8 cellular contexts compared by ENCODE assay signal in the genomic region with DNA sequence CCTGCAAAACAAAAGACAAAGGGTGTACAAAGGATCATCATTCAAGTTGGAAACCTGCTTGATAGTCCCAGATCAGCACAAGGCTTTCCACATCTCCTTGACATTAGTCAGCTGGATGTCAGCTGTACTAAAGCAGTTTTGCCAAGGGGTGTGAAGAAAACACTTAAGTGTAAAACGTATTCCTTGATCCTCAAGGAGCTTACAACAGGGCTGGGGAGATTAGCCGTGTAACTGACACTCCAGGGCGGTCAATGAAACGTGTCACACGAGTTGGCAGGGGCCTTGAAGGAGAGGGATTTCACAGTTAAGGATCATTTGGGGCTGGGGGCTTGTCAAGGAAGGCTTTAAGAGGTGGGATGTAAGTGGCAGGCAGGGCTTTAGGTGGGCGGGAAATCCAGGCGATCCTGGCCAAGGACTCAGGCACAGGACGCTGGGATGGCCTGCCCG. TPM values are rescaled to one million over a fixed set of nuclear protein-coding genes. Genes with fewer than 3 reads are reported as not detected.
DNase-seq lines count a peak whose midpoint lies in the region; TF ChIP-seq lines count a peak whose summit lies in the region.

No MANE protein-coding gene starts in this region.

- no peaks in the 10 kb centered on the region for H4K20me1 ChIP-seq in OCI-LY7 (ENCODE audit: insufficient read depth, low read length)

- H3K4me2 ChIP-seq in OCI-LY7 (ENCODE audit: low read length): no peak overlapping the region; the same call in 1 of the 2 replicates

- H2AFZ ChIP-seq in OCI-LY7 (ENCODE audit: low read length): no peak overlapping the region

- BruUV-seq in Caco-2 (replicated peaks; lab: Mats Ljungman, UMichigan) (no TSS peak), OCI-LY7 (replicated peaks; lab: Mats Ljungman, UMichigan) (no TSS peak)

- no peaks in the 10 kb centered on the region for H3K79me2 ChIP-seq in OCI-LY7 (ENCODE audit: insufficient read depth, low read depth, low read length)

- no peaks in the 10 kb centered on the region for H3K27me3 Mint-ChIP-seq in Caco-2 (ENCODE audit: insufficient read depth, unreplicated experiment)

- H3K9me2 ChIP-seq in OCI-LY7 (ENCODE audit: insufficient read depth, low read length): no peaks in the 10 kb centered on the region

- H3K9me3 ChIP-seq in Caco-2: no peaks in the 10 kb centered on the region
- H3K9me3 ChIP-seq in ectodermal cell (ENCODE audit: control insufficient read depth, low read length): no peaks in the 10 kb centered on the region
- no peaks in the 10 kb centered on the region for H3K9me3 ChIP-seq in mucosa of stomach (ENCODE audit: control insufficient read depth, low read length)
- no peaks in the 10 kb centered on the region for H3K9me3 ChIP-seq in OCI-LY7 (ENCODE audit: low read length)

- H3K9me3 Mint-ChIP-seq in Caco-2 (ENCODE audit: unreplicated experiment): no peaks in the 10 kb centered on the region

- peak overlapping the region; percentile 83 for H3K27ac Mint-ChIP-seq in Caco-2 (ENCODE audit: unreplicated experiment)

- H3K4me1 ChIP-seq in Caco-2 (no peaks in the 10 kb centered on the region), ectodermal cell (ENCODE audit: control insufficient read depth, insufficient read depth, low read length) (no peaks in the 10 kb centered on the region), mucosa of stomach (ENCODE audit: control insufficient read depth, insufficient read depth, low read length) (no peaks in the 10 kb centered on the region), OCI-LY7 (ENCODE audit: insufficient read depth, low read length, poor library complexity, severe bottlenecking) (no peaks in the 10 kb centered on the region)

- peak overlapping the region; percentile 83 for H3K4me3 Mint-ChIP-seq in Caco-2 (ENCODE audit: unreplicated experiment)

- no peak for DNase-seq in Caco-2
- DNase-seq in NB4 (ENCODE audit: low read depth): no peak
- no peak for DNase-seq in OCI-LY7 (ENCODE audit: low spot score)
- no peak for DNase-seq in activated effector memory CD4-positive, alpha-beta T cell treated with Interleukin-2 at 50 U/mL for 16 hours
- DNase-seq in SW 1271 (lab: John Stamatoyannopoulos, UW): no peak
- no peak for DNase-seq in amniotic stem cell (lab: John Stamatoyannopoulos, UW)

- H3K9ac ChIP-seq in mucosa of stomach (ENCODE audit: low read length): peak overlapping the region; percentile 63

- H3K4me3 ChIP-seq in Caco-2 (ENCODE audit: low read depth, low read length) (peak overlapping the region; percentile 87), NB4 (ENCODE audit: low read depth, low read length) (peak overlapping the region; percentile 77), ectodermal cell (ENCODE audit: insufficient read depth, low read depth, low read length) (peak overlapping the region; percentile 80), mucosa of stomach (ENCODE audit: low read length) (peak overlapping the region; percentile 53), OCI-LY7 (ENCODE audit: low read depth, low read length, poor library complexity, severe bottlenecking) (no peak overlapping the region)

- H3K36me3 Mint-ChIP-seq in Caco-2 (ENCODE audit: insufficient read depth, unreplicated experiment): peaks cover 10% of the 10 kb centered on the region

- TF ChIP-seq CTCF in Caco-2 (IDR thresholded peaks at IDR 0.05; ENCODE audit: insufficient read depth in 1 of 2, low read depth in 1 of 2, low read length in 1 of 2, severe bottlenecking in 1 of 2, unreplicated experiment in 1 of 2) (no peak), NB4 (IDR thresholded peaks at IDR 0.05; ENCODE audit: low read depth, low read length) (no peak), OCI-LY7 (conservative IDR thresholded peaks at IDR 0.05; ENCODE audit: low read length) (no peak)

- H3K36me3 ChIP-seq in Caco-2 (ENCODE audit: control insufficient read depth, insufficient read depth, low read length) (no peaks in the 10 kb centered on the region), ectodermal cell (ENCODE audit: control insufficient read depth, insufficient read depth, low read length) (no peaks in the 10 kb centered on the region), mucosa of stomach (ENCODE audit: control insufficient read depth, insufficient read depth, low read length) (no peaks in the 10 kb centered on the region), OCI-LY7 (ENCODE audit: insufficient read depth, low read length) (no peaks in the 10 kb centered on the region)

- H3K4me1 Mint-ChIP-seq in Caco-2 (ENCODE audit: low read depth, unreplicated experiment): no peaks in the 10 kb centered on the region

- CTCF ChIA-PET in Caco-2 (lab: Charles Lee): no interaction called here
- CTCF ChIA-PET in OCI-LY7 (lab: Charles Lee; ENCODE audit: unreplicated experiment): no interaction called here

- TF ChIP-seq POLR2A in NB4 (IDR thresholded peaks at IDR 0.05; ENCODE audit: extremely low read depth, insufficient read length): no peak

- H3K27me3 ChIP-seq in Caco-2 (replicated peaks; ENCODE audit: control insufficient read depth, insufficient read depth, low read length): no peaks in the 10 kb centered on the region
- H3K27me3 ChIP-seq in ectodermal cell (ENCODE audit: control insufficient read depth, insufficient read depth, low read length, poor library complexity, severe bottlenecking): peaks cover 23% of the 10 kb centered on the region
- no peaks in the 10 kb centered on the region for H3K27me3 ChIP-seq in mucosa of stomach (ENCODE audit: control insufficient read depth, insufficient read depth, low read length)

- 25 to 27% methylated on average over 9 of the region's 9 CpGs for WGBS in ectodermal cell, 2 experiments

- intact Hi-C loops in Caco-2 (cut with micrococcal nuclease; ENCODE audit: unreplicated experiment): no loop called here
- intact Hi-C loops in OCI-LY7 (cut with micrococcal nuclease; ENCODE audit: unreplicated experiment): no loop called here

- no peak overlapping the region for H3K27ac ChIP-seq in ectodermal cell (ENCODE audit: insufficient read depth, low read depth, low read length, poor library complexity, severe bottlenecking)
- H3K27ac ChIP-seq in OCI-LY7 (ENCODE audit: low read depth, low read length, poor library complexity, severe bottlenecking): no peak overlapping the region

- POLR2A ChIA-PET in Caco-2 (lab: Charles Lee): no interaction called here
- POLR2A ChIA-PET in OCI-LY7 (lab: Charles Lee): no interaction called here

RNA-seq across cellular contexts. Expression of a gene that starts 0.4 kb away (rescaled TPM):
- total RNA-seq in Caco-2 (2022) (7.0 and 7.8 TPM in 2 replicates), OCI-LY7 (2022) (not detected in 2 replicates)
- 7.8 TPM for polyA plus RNA-seq in ectodermal cell (2013, experiment 1 of 4)
- 6.5 TPM for polyA plus RNA-seq in ectodermal cell (2013, experiment 2 of 4)
- 7.3 TPM for polyA plus RNA-seq in ectodermal cell (2013, experiment 3 of 4)
- 8.8 TPM for polyA plus RNA-seq in ectodermal cell (2013, experiment 4 of 4)
- total RNA-seq in OCI-LY7 (2014; rRNA removed; shearing (Covaris generic)): not detected in 2 replicates
